ENCODE assay signal across 1 cellular context in the genomic region with DNA sequence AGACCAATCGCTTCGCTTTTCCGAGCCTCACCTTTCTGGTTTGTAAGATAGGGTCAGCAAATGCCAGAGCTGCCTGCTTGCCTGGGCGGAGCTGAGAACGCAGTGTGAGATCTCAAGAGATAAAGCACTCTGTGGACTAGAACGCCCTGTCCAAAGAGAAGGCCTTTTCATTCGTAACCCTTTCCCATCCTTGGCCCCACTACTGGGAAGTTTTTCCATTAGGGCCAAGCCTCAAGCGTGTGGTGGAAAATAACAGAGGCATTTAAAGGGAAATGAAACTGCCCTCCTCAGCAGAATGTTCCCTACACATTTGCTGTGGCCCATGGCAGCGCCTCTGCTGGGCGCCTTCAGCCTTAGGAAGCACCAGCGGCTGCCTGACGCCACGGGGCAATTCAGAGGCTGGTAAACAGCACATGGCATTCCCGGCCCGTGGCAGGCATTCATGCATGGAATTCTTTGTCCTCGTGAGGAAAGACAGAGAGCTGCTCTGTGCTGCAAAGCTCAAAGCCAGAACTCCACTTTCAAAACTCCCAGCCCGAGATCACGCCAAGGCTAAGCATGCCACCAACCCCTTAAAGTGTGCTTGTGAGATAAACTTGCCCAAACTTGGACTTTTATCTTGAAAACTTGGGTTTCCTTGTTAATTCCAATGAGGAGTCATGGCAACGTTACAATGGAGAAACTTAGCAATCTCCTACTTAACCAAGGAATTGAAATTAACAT.
A peak's percentile ranks its signal among the peaks of the same experiment; 100 is the strongest.
TF ChIP-seq lines count a peak whose summit lies in the region.

No MANE protein-coding gene starts in this region.

TF ChIP-seq in HepG2, 621 proteins besides CTCF, POLR2A, EP300 and RAD21 (continued from another document and continues in another):
- TF ChIP-seq, protein P1, sequence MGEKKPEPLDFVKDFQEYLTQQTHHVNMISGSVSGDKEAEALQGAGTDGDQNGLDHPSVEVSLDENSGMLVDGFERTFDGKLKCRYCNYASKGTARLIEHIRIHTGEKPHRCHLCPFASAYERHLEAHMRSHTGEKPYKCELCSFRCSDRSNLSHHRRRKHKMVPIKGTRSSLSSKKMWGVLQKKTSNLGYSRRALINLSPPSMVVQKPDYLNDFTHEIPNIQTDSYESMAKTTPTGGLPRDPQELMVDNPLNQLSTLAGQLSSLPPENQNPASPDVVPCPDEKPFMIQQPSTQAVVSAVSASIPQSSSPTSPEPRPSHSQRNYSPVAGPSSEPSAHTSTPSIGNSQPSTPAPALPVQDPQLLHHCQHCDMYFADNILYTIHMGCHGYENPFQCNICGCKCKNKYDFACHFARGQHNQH (CRISPR knock-in tag; IDR thresholded peaks at IDR 0.05), result peak; percentile 62; the same call in 1 of the 2 replicates
- TF ChIP-seq MTA1 (CRISPR knock-in tag; IDR thresholded peaks at IDR 0.05; ENCODE audit: borderline replicate concordance) (peak; percentile 52; the same call in 1 of the 2 replicates), ZNF629 (CRISPR knock-in tag; conservative IDR thresholded peaks at IDR 0.05) (no peak), ZNF652 (CRISPR knock-in tag; IDR thresholded peaks at IDR 0.05; ENCODE audit: borderline replicate concordance, low read depth) (peak; percentile 86), FOSL1 (CRISPR knock-in tag; IDR thresholded peaks at IDR 0.05; ENCODE audit: borderline replicate concordance) (no peak), FOXP1 (IDR thresholded peaks at IDR 0.05) (no peak), FOXP1 (CRISPR knock-in tag; IDR thresholded peaks at IDR 0.05) (peak; percentile 61), EHMT2 (IDR thresholded peaks at IDR 0.05; ENCODE audit: borderline replicate concordance, low read depth, low read length) (no peak), RNF2 (conservative IDR thresholded peaks at IDR 0.05; ENCODE audit: low read depth) (peak; percentile 30; the same call in 1 of the 2 replicates), PTBP1 (IDR thresholded peaks at IDR 0.05; ENCODE audit: low read depth, low read length, poor library complexity, severe bottlenecking) (no peak), SMAD9 (CRISPR knock-in tag; IDR thresholded peaks at IDR 0.05) (peak; percentile 77; the same call in 1 of the 2 replicates), ZNF225 (CRISPR knock-in tag; IDR thresholded peaks at IDR 0.05) (peak; percentile 39; the same call in 1 of the 2 replicates), RXRA (CRISPR knock-in tag; IDR thresholded peaks at IDR 0.05) (peak; percentile 45; the same call in 1 of the 2 replicates), JUND (CRISPR knock-in tag; IDR thresholded peaks at IDR 0.05) (0 out of 2 replicates have a peak, but pooled peaks have one; percentile 20), MXD4 (CRISPR knock-in tag; IDR thresholded peaks at IDR 0.05) (peak; percentile 59; the same call in 1 of the 2 replicates), TEAD3 (CRISPR knock-in tag; optimal IDR thresholded peaks at IDR 0.05; ENCODE audit: borderline replicate concordance) (peak; percentile 87), CBX5 (CRISPR knock-in tag; IDR thresholded peaks at IDR 0.05; ENCODE audit: borderline replicate concordance) (0 out of 2 replicates have a peak, but pooled peaks have one; percentile 50), ZMYM2 (CRISPR knock-in tag; IDR thresholded peaks at IDR 0.05) (peak; percentile 51; the same call in 1 of the 2 replicates), ZNF570 (CRISPR knock-in tag; IDR thresholded peaks at IDR 0.05; ENCODE audit: borderline replicate concordance) (no peak), FOXK2 (IDR thresholded peaks at IDR 0.05) (peak; percentile 21; the same call in 1 of the 2 replicates), ZNF546 (CRISPR knock-in tag; conservative IDR thresholded peaks at IDR 0.05) (no peak), FOXC1 (CRISPR knock-in tag; IDR thresholded peaks at IDR 0.05; ENCODE audit: borderline replicate concordance) (no peak), ZSCAN29 (CRISPR knock-in tag; conservative IDR thresholded peaks at IDR 0.05) (0 out of 2 replicates have a peak, but pooled peaks have one; percentile 5), GPN1 (CRISPR knock-in tag; IDR thresholded peaks at IDR 0.05; ENCODE audit: borderline replicate concordance) (no peak), ZIK1 (CRISPR knock-in tag; IDR thresholded peaks at IDR 0.05; ENCODE audit: borderline replicate concordance, low read depth) (no peak), ZBTB20 (CRISPR knock-in tag; IDR thresholded peaks at IDR 0.05; ENCODE audit: borderline replicate concordance, low read depth) (no peak), HMG20A (CRISPR knock-in tag; IDR thresholded peaks at IDR 0.05; ENCODE audit: borderline replicate concordance) (peak; percentile 51; the same call in 1 of the 2 replicates), XRCC5 (optimal IDR thresholded peaks at IDR 0.05; ENCODE audit: low read length) (peak; percentile 77), MED1 (CRISPR knock-in tag; IDR thresholded peaks at IDR 0.05) (0 out of 2 replicates have a peak, but pooled peaks have one; percentile 36), PLRG1 (conservative IDR thresholded peaks at IDR 0.05) (no peak), ETV5 (CRISPR knock-in tag; IDR thresholded peaks at IDR 0.05; ENCODE audit: borderline replicate concordance) (peak; percentile 17; the same call in 1 of the 2 replicates), KMT2B (CRISPR knock-in tag; IDR thresholded peaks at IDR 0.05) (no peak; the same call in 1 of the 2 replicates), TAF1 (CRISPR knock-in tag; IDR thresholded peaks at IDR 0.05) (peak; percentile 35; the same call in 1 of the 2 replicates), SP4 (CRISPR knock-in tag; IDR thresholded peaks at IDR 0.05) (peak; percentile 63; the same call in 1 of the 2 replicates)
- TF ChIP-seq, protein P2, sequence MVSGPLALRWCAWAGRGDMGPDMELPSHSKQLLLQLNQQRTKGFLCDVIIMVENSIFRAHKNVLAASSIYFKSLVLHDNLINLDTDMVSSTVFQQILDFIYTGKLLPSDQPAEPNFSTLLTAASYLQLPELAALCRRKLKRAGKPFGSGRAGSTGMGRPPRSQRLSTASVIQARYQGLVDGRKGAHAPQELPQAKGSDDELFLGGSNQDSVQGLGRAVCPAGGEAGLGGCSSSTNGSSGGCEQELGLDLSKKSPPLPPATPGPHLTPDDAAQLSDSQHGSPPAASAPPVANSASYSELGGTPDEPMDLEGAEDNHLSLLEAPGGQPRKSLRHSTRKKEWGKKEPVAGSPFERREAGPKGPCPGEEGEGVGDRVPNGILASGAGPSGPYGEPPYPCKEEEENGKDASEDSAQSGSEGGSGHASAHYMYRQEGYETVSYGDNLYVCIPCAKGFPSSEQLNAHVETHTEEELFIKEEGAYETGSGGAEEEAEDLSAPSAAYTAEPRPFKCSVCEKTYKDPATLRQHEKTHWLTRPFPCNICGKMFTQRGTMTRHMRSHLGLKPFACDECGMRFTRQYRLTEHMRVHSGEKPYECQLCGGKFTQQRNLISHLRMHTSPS (CRISPR knock-in tag; IDR thresholded peaks at IDR 0.05; ENCODE audit: low read depth), result peak; percentile 89
- TF ChIP-seq, protein P3, sequence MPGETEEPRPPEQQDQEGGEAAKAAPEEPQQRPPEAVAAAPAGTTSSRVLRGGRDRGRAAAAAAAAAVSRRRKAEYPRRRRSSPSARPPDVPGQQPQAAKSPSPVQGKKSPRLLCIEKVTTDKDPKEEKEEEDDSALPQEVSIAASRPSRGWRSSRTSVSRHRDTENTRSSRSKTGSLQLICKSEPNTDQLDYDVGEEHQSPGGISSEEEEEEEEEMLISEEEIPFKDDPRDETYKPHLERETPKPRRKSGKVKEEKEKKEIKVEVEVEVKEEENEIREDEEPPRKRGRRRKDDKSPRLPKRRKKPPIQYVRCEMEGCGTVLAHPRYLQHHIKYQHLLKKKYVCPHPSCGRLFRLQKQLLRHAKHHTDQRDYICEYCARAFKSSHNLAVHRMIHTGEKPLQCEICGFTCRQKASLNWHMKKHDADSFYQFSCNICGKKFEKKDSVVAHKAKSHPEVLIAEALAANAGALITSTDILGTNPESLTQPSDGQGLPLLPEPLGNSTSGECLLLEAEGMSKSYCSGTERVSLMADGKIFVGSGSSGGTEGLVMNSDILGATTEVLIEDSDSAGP (CRISPR knock-in tag; IDR thresholded peaks at IDR 0.05; ENCODE audit: borderline replicate concordance), result peak; percentile 69; the same call in 1 of the 2 replicates
- TF ChIP-seq, protein P4, sequence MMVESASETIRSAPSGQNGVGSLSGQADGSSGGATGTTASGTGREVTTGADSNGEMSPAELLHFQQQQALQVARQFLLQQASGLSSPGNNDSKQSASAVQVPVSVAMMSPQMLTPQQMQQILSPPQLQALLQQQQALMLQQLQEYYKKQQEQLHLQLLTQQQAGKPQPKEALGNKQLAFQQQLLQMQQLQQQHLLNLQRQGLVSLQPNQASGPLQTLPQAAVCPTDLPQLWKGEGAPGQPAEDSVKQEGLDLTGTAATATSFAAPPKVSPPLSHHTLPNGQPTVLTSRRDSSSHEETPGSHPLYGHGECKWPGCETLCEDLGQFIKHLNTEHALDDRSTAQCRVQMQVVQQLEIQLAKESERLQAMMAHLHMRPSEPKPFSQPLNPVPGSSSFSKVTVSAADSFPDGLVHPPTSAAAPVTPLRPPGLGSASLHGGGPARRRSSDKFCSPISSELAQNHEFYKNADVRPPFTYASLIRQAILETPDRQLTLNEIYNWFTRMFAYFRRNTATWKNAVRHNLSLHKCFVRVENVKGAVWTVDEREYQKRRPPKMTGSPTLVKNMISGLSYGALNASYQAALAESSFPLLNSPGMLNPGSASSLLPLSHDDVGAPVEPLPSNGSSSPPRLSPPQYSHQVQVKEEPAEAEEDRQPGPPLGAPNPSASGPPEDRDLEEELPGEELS (CRISPR knock-in tag; IDR thresholded peaks at IDR 0.05), result peak; percentile 51; the same call in 1 of the 2 replicates
- TF ChIP-seq, protein P5, sequence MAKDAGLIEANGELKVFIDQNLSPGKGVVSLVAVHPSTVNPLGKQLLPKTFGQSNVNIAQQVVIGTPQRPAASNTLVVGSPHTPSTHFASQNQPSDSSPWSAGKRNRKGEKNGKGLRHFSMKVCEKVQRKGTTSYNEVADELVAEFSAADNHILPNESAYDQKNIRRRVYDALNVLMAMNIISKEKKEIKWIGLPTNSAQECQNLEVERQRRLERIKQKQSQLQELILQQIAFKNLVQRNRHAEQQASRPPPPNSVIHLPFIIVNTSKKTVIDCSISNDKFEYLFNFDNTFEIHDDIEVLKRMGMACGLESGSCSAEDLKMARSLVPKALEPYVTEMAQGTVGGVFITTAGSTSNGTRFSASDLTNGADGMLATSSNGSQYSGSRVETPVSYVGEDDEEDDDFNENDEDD (CRISPR knock-in tag; IDR thresholded peaks at IDR 0.05; ENCODE audit: borderline replicate concordance), result peak; percentile 24; the same call in 1 of the 2 replicates
- TF ChIP-seq, protein P6, sequence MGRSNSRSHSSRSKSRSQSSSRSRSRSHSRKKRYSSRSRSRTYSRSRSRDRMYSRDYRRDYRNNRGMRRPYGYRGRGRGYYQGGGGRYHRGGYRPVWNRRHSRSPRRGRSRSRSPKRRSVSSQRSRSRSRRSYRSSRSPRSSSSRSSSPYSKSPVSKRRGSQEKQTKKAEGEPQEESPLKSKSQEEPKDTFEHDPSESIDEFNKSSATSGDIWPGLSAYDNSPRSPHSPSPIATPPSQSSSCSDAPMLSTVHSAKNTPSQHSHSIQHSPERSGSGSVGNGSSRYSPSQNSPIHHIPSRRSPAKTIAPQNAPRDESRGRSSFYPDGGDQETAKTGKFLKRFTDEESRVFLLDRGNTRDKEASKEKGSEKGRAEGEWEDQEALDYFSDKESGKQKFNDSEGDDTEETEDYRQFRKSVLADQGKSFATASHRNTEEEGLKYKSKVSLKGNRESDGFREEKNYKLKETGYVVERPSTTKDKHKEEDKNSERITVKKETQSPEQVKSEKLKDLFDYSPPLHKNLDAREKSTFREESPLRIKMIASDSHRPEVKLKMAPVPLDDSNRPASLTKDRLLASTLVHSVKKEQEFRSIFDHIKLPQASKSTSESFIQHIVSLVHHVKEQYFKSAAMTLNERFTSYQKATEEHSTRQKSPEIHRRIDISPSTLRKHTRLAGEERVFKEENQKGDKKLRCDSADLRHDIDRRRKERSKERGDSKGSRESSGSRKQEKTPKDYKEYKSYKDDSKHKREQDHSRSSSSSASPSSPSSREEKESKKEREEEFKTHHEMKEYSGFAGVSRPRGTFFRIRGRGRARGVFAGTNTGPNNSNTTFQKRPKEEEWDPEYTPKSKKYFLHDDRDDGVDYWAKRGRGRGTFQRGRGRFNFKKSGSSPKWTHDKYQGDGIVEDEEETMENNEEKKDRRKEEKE (IDR thresholded peaks at IDR 0.05), result no peak
- TF ChIP-seq, protein P7, sequence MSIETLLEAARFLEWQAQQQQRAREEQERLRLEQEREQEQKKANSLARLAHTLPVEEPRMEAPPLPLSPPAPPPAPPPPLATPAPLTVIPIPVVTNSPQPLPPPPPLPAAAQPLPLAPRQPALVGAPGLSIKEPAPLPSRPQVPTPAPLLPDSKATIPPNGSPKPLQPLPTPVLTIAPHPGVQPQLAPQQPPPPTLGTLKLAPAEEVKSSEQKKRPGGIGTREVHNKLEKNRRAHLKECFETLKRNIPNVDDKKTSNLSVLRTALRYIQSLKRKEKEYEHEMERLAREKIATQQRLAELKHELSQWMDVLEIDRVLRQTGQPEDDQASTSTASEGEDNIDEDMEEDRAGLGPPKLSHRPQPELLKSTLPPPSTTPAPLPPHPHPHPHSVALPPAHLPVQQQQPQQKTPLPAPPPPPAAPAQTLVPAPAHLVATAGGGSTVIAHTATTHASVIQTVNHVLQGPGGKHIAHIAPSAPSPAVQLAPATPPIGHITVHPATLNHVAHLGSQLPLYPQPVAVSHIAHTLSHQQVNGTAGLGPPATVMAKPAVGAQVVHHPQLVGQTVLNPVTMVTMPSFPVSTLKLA (IDR thresholded peaks at IDR 0.05), result peak; percentile 80
- TF ChIP-seq, protein P8, sequence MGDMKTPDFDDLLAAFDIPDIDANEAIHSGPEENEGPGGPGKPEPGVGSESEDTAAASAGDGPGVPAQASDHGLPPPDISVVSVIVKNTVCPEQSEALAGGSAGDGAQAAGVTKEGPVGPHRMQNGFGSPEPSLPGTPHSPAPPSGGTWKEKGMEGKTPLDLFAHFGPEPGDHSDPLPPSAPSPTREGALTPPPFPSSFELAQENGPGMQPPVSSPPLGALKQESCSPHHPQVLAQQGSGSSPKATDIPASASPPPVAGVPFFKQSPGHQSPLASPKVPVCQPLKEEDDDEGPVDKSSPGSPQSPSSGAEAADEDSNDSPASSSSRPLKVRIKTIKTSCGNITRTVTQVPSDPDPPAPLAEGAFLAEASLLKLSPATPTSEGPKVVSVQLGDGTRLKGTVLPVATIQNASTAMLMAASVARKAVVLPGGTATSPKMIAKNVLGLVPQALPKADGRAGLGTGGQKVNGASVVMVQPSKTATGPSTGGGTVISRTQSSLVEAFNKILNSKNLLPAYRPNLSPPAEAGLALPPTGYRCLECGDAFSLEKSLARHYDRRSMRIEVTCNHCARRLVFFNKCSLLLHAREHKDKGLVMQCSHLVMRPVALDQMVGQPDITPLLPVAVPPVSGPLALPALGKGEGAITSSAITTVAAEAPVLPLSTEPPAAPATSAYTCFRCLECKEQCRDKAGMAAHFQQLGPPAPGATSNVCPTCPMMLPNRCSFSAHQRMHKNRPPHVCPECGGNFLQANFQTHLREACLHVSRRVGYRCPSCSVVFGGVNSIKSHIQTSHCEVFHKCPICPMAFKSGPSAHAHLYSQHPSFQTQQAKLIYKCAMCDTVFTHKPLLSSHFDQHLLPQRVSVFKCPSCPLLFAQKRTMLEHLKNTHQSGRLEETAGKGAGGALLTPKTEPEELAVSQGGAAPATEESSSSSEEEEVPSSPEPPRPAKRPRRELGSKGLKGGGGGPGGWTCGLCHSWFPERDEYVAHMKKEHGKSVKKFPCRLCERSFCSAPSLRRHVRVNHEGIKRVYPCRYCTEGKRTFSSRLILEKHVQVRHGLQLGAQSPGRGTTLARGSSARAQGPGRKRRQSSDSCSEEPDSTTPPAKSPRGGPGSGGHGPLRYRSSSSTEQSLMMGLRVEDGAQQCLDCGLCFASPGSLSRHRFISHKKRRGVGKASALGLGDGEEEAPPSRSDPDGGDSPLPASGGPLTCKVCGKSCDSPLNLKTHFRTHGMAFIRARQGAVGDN (CRISPR knock-in tag; IDR thresholded peaks at IDR 0.05), result peak; percentile 95
